In the genomic region with DNA sequence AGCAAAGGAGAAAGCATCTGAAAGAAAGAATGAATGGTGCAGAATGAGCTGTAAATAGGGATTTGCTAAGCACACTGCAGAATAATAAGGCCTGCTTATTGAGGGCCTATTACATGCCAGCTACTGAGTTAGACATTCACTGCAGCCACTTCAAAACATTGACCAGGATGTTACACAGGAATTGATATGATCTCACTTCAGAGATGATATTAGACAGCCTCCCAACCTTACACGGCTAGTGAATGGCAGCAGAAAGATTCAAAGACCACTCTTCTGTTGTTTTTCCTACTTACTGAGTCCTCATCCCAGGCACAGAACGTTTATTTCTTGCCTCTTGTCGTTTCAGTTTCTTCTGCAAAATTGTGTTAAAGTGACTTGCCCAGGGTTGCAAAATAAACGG, we compare ENCODE assay signal across 16 cellular contexts.
DNase-seq lines count a peak whose midpoint lies in the region; ATAC-seq and TF ChIP-seq lines count a peak whose summit lies in the region.
"Had no signal": no experiment of that assay in that cellular context is flagged by ENCODE, and none has a peak within 500 bp of the region (broad histone marks: within the 10 kb centered on the region; RNA-seq: fewer than 3 reads in every experiment).

No MANE protein-coding gene starts in this region.

- ATAC-seq in aorta (ENCODE audit: low FRiP score) = no peak

- H3K23ac ChIP-seq in mesenchymal stem cell (ENCODE audit: low read length in 2 of 2) = no peak overlapping the region

- H3K4me3 ChIP-seq in mesenchymal stem cell (ENCODE audit: insufficient read depth in 1 of 2, low read depth in 1 of 2, low read length in 2 of 2) (no peak overlapping the region), neural progenitor cell (no peak overlapping the region), aorta (ENCODE audit: low read length in 2 of 2) (no peak overlapping the region)
- H3K4me3 ChIP-seq: BLaER1, HAP-1 had no signal

- H2AFZ ChIP-seq in mesenchymal stem cell (ENCODE audit: low read depth, low read length) = no peak overlapping the region
- peak overlapping the region; percentile 35 for H2AFZ ChIP-seq in neural progenitor cell (replicated peaks)

- no peak overlapping the region for H3K14ac ChIP-seq in mesenchymal stem cell (ENCODE audit: low read length in 2 of 2)

- H3K79me1 ChIP-seq in mesenchymal stem cell (replicated peaks; ENCODE audit: low read length, poor library complexity, severe bottlenecking) = no peaks in the 10 kb centered on the region

- WGBS in mesenchymal stem cell = 28% methylated on average over 4 of the region's 4 CpGs
- 15% methylated on average over 4 of the region's 4 CpGs for WGBS in aorta, 2 donors

- H3K36me3 ChIP-seq in mesenchymal stem cell (ENCODE audit: control insufficient read depth in 1 of 2, insufficient read depth in 2 of 2, low read depth in 1 of 2, low read length in 2 of 2) (no peaks in the 10 kb centered on the region), neural progenitor cell (no peaks in the 10 kb centered on the region), aorta (ENCODE audit: control insufficient read depth in 1 of 2, insufficient read depth in 2 of 2, low read length in 1 of 2) (no peaks in the 10 kb centered on the region)
- H3K36me3 ChIP-seq: BLaER1, HAP-1 had no signal

- H3K18ac ChIP-seq in mesenchymal stem cell (ENCODE audit: low read depth in 1 of 2, low read length in 2 of 2) = no peak overlapping the region

- H3K4me1 ChIP-seq in mesenchymal stem cell (ENCODE audit: control insufficient read depth, insufficient read depth, low read depth, low read length) = no peaks in the 10 kb centered on the region
- H3K4me1 ChIP-seq in neural progenitor cell = no peaks in the 10 kb centered on the region
- no peaks in the 10 kb centered on the region for H3K4me1 ChIP-seq in aorta (ENCODE audit: control insufficient read depth in 1 of 2, insufficient read depth in 2 of 2, low read length in 2 of 2)
- H3K4me1 ChIP-seq: BLaER1, HAP-1 had no signal

- H3K36me3 Mint-ChIP-seq in neural progenitor cell = peaks cover 4% of the 10 kb centered on the region
- H3K36me3 Mint-ChIP-seq in mesothelial cell of epicardium = no peaks in the 10 kb centered on the region
- H3K36me3 Mint-ChIP-seq: CD14-positive monocyte; CD4-positive, alpha-beta memory T cell had no signal

- DNase-seq in SK-N-DZ (ENCODE audit: low spot score) (peak; percentile 83), mesenchymal stem cell (no peak), neural progenitor cell (ENCODE audit: low spot score) (no peak), T-helper 2 cell (no peak), mesothelial cell of epicardium (ENCODE audit: low spot score in 2 of 2, unreplicated experiment in 2 of 2) (no peak), aorta (no peak)
- no peak for DNase-seq in activated CD8-positive, alpha-beta memory T cell treated with anti-CD3 and anti-CD28 coated beads, Interleukin-2, amount 50 U/mL, for 4 hours
- DNase-seq: 8988T; CD4-positive, alpha-beta memory T cell; DMS153; DMS79; GDM1; IMR-90 had no signal

- H3K4me1 Mint-ChIP-seq in neural progenitor cell (peaks cover 6% of the 10 kb centered on the region), mesothelial cell of epicardium (no peaks in the 10 kb centered on the region)
- H3K4me1 Mint-ChIP-seq: CD14-positive monocyte; CD4-positive, alpha-beta memory T cell had no signal

- H2AK5ac ChIP-seq in mesenchymal stem cell (ENCODE audit: low read length, severe bottlenecking) = no peak overlapping the region

- TF ChIP-seq CTCF in neural progenitor cell (IDR thresholded peaks at IDR 0.05) (no peak), mesothelial cell of epicardium (IDR thresholded peaks at IDR 0.05; ENCODE audit: unreplicated experiment) (no peak)

- no peaks in the 10 kb centered on the region for H3F3A ChIP-seq in neural progenitor cell (ENCODE audit: low read depth)

- H4K8ac ChIP-seq in mesenchymal stem cell (ENCODE audit: low read length) = peak overlapping the region; percentile 37

- no peak overlapping the region for H3K4me3 Mint-ChIP-seq in neural progenitor cell
- H3K4me3 Mint-ChIP-seq in mesothelial cell of epicardium = no peak overlapping the region
- H3K4me3 Mint-ChIP-seq: CD14-positive monocyte; CD4-positive, alpha-beta memory T cell had no signal

- H3K27me3 ChIP-seq in mesenchymal stem cell (ENCODE audit: control insufficient read depth in 1 of 2, insufficient read depth in 1 of 2, low read length in 2 of 2) = no peaks in the 10 kb centered on the region
- no peaks in the 10 kb centered on the region for H3K27me3 ChIP-seq in neural progenitor cell
- H3K27me3 ChIP-seq in aorta (ENCODE audit: control insufficient read depth in 1 of 2, insufficient read depth in 2 of 2, low read length in 1 of 2) = no peaks in the 10 kb centered on the region
- H3K27me3 ChIP-seq: BLaER1 had no signal

- H4K91ac ChIP-seq in mesenchymal stem cell (ENCODE audit: low read length) = no peak overlapping the region

- H3K27me3 Mint-ChIP-seq in neural progenitor cell (ENCODE audit: insufficient read depth, low read depth) (peaks cover 2% of the 10 kb centered on the region), mesothelial cell of epicardium (ENCODE audit: low read depth) (no peaks in the 10 kb centered on the region)
- H3K27me3 Mint-ChIP-seq: CD4-positive, alpha-beta memory T cell had no signal

- H2BK12ac ChIP-seq in mesenchymal stem cell (ENCODE audit: low read length in 2 of 2) = no peak overlapping the region

- no peak overlapping the region for H3K4ac ChIP-seq in mesenchymal stem cell (ENCODE audit: low read depth in 1 of 2, low read length in 2 of 2)

- no peak overlapping the region for H2BK15ac ChIP-seq in mesenchymal stem cell (ENCODE audit: low read depth, poor library complexity, severe bottlenecking)

- no peaks in the 10 kb centered on the region for H3K79me2 ChIP-seq in neural progenitor cell (ENCODE audit: low read depth)

- H4K20me1 ChIP-seq in neural progenitor cell (ENCODE audit: low read depth) = no peaks in the 10 kb centered on the region
- H4K20me1 ChIP-seq: BLaER1 had no signal

- H3K9me3 ChIP-seq in mesenchymal stem cell (ENCODE audit: control insufficient read depth, low read length) = no peaks in the 10 kb centered on the region
- H3K9me3 ChIP-seq in neural progenitor cell (ENCODE audit: low read depth) = no peaks in the 10 kb centered on the region
- H3K9me3 ChIP-seq in aorta (ENCODE audit: control insufficient read depth, low read length) = no peaks in the 10 kb centered on the region
- H3K9me3 ChIP-seq: BLaER1, HAP-1 had no signal

- H3K4me2 ChIP-seq in mesenchymal stem cell (ENCODE audit: low read length, poor library complexity, severe bottlenecking) (no peak overlapping the region), neural progenitor cell (no peak overlapping the region)
- H3K4me2 ChIP-seq: BLaER1 had no signal

- intact Hi-C loops in aorta (cut with DNase I) = no loop called here

- H3K27ac Mint-ChIP-seq in neural progenitor cell (no peak overlapping the region), mesothelial cell of epicardium (no peak overlapping the region)
- H3K27ac Mint-ChIP-seq: CD14-positive monocyte; CD4-positive, alpha-beta memory T cell had no signal

- H3K9me3 Mint-ChIP-seq in neural progenitor cell (no peaks in the 10 kb centered on the region), mesothelial cell of epicardium (no peaks in the 10 kb centered on the region)

- H2BK5ac ChIP-seq in mesenchymal stem cell (ENCODE audit: low read depth, low read length, poor library complexity, severe bottlenecking) = no peak overlapping the region

- H3K27ac ChIP-seq in mesenchymal stem cell (ENCODE audit: low read length, poor library complexity, severe bottlenecking) (no peak overlapping the region), neural progenitor cell (no peak overlapping the region), aorta (ENCODE audit: low read depth in 1 of 2, low read length in 2 of 2) (no peak overlapping the region)
- H3K27ac ChIP-seq: BLaER1 had no signal

- H3K9ac ChIP-seq in mesenchymal stem cell (ENCODE audit: low read length) (no peak overlapping the region), neural progenitor cell (no peak overlapping the region)
- H3K9ac ChIP-seq: BLaER1 had no signal

- no peak overlapping the region for H2BK120ac ChIP-seq in mesenchymal stem cell (ENCODE audit: low read depth, low read length)
